ENCODE assay signal across 1 cellular context in the genomic region with DNA sequence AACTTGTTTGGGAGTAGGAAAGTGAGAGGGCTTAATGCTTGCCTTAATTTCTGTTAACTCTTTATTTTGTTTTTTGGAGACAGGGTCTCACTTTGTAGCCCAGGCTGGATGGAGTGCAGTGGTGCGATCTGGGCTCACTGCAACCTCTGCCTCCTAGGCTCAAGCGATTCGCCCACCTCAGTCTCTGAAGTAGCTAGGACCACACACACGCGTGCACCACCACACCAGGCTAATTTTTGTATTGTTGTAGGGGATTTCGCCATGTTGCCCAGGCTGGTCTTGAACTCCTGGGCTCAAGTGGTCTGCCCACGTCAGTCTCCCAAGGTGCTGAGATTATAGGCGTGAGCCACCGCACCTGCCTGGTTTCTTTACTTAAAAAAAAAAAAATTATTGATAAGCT.
TF ChIP-seq lines count a peak whose summit lies in the region.

No MANE protein-coding gene starts in this region.

TF ChIP-seq in WTC11, 78 proteins besides CTCF, POLR2A, EP300 and RAD21 (continued from another document):
- TF ChIP-seq, protein P1, sequence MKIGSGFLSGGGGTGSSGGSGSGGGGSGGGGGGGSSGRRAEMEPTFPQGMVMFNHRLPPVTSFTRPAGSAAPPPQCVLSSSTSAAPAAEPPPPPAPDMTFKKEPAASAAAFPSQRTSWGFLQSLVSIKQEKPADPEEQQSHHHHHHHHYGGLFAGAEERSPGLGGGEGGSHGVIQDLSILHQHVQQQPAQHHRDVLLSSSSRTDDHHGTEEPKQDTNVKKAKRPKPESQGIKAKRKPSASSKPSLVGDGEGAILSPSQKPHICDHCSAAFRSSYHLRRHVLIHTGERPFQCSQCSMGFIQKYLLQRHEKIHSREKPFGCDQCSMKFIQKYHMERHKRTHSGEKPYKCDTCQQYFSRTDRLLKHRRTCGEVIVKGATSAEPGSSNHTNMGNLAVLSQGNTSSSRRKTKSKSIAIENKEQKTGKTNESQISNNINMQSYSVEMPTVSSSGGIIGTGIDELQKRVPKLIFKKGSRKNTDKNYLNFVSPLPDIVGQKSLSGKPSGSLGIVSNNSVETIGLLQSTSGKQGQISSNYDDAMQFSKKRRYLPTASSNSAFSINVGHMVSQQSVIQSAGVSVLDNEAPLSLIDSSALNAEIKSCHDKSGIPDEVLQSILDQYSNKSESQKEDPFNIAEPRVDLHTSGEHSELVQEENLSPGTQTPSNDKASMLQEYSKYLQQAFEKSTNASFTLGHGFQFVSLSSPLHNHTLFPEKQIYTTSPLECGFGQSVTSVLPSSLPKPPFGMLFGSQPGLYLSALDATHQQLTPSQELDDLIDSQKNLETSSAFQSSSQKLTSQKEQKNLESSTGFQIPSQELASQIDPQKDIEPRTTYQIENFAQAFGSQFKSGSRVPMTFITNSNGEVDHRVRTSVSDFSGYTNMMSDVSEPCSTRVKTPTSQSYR (CRISPR knock-in tag; IDR thresholded peaks at IDR 0.05) = no peak
- TF ChIP-seq ZNF219 (CRISPR knock-in tag; IDR thresholded peaks at IDR 0.05; ENCODE audit: borderline replicate concordance) (no peak), MAX (CRISPR knock-in tag; IDR thresholded peaks at IDR 0.05) (no peak)
- TF ChIP-seq, protein P2, sequence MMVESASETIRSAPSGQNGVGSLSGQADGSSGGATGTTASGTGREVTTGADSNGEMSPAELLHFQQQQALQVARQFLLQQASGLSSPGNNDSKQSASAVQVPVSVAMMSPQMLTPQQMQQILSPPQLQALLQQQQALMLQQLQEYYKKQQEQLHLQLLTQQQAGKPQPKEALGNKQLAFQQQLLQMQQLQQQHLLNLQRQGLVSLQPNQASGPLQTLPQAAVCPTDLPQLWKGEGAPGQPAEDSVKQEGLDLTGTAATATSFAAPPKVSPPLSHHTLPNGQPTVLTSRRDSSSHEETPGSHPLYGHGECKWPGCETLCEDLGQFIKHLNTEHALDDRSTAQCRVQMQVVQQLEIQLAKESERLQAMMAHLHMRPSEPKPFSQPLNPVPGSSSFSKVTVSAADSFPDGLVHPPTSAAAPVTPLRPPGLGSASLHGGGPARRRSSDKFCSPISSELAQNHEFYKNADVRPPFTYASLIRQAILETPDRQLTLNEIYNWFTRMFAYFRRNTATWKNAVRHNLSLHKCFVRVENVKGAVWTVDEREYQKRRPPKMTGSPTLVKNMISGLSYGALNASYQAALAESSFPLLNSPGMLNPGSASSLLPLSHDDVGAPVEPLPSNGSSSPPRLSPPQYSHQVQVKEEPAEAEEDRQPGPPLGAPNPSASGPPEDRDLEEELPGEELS (CRISPR knock-in tag; IDR thresholded peaks at IDR 0.05) = no peak
